Comparison of ENCODE assay signal across 8 cellular contexts in genomic region chr1:212485895-212486590, GRCh38. TPM values are rescaled to one million over a fixed set of nuclear protein-coding genes. Genes with fewer than 3 reads are reported as not detected.
DNase-seq lines count a peak whose midpoint lies in the region; ATAC-seq and TF ChIP-seq lines count a peak whose summit lies in the region.

No MANE protein-coding gene starts in this region.

- 35% methylated on average over 6 of the region's 9 CpGs for WGBS in esophagus muscularis mucosa

- no peak for TF ChIP-seq CTCF in Panc1 (IDR thresholded peaks at IDR 0.05)
- no peak for TF ChIP-seq CTCF in osteoblast (IDR thresholded peaks at IDR 0.05; ENCODE audit: extremely low read depth, low read depth, low read length)
- no peak for TF ChIP-seq CTCF in GM10248 (IDR thresholded peaks at IDR 0.05; ENCODE audit: control extremely low read depth, extremely low read depth, low read depth, missing control alignments)
- no peak for TF ChIP-seq CTCF in esophagus muscularis mucosa (IDR thresholded peaks at IDR 0.05)

- H3K4me3 ChIP-seq in Panc1 (ENCODE audit: low read depth in 2 of 2, low read length in 2 of 2): 0 out of 4 replicates have a peak overlapping the region, but pooled peaks of 1 of the 2 experiments have one; percentile 1
- no peak overlapping the region for H3K4me3 ChIP-seq in osteoblast (ENCODE audit: insufficient read depth, low read length)
- no peak overlapping the region for H3K4me3 ChIP-seq in esophagus muscularis mucosa

- H3K27ac ChIP-seq in Panc1 (ENCODE audit: low read length) (peak overlapping the region; percentile 62; the same call in 1 of the 2 replicates), epithelial cell of prostate (peak overlapping the region; percentile 65), osteoblast (ENCODE audit: low read depth, low read length) (peak overlapping the region; percentile 75), esophagus muscularis mucosa (replicated peaks in 1 of 4) (no peak overlapping the region)

- DNase-seq in Caki2 (ENCODE audit: low read depth) (peak; percentile 100), Panc1 (ENCODE audit: low read depth, low spot score) (peak; percentile 66), epithelial cell of prostate (ENCODE audit: low read depth, low spot score) (peak; percentile 94), osteoblast (ENCODE audit: insufficient read length, low spot score, missing footprints) (peak; percentile 80), activated gamma-delta T cell (lab: John Stamatoyannopoulos, UW) (no peak), GM10248 (ENCODE audit: extremely low spot score) (no peak), esophagus muscularis mucosa (ENCODE audit: extremely low spot score) (no peak)

- CTCF ChIA-PET in Panc1 (lab: Charles Lee): no interaction called here
- CTCF ChIA-PET in GM10248 (lab: Yijun Ruan, JAX): interaction anchor here (1.1 to 1.5 kb wide), 3 partner anchors 9 to 450 kb away, joined by 3 to 9 read pairs (median 9); partner anchors contain the start of genes DTL and INTS7

- intact Hi-C loops in Panc1 (cut with micrococcal nuclease; ENCODE audit: unreplicated experiment): loop anchor here (5.0 kb wide), 1 partner anchor 111 kb away; no protein-coding TSS in a partner anchor
- intact Hi-C loops in esophagus muscularis mucosa (cut with DNase I): no loop called here

- in situ Hi-C loops in Caki2 (cut with HindIII; ENCODE audit: low pct_unique_long_range_greater_than_20kb, low sequenced_read_pairs) (no loop called here), Panc1 (cut with HindIII; ENCODE audit: low pct_unique_long_range_greater_than_20kb, low sequenced_read_pairs) (no loop called here)

- BruUV-seq in Panc1 (replicated peaks; lab: Mats Ljungman, UMichigan): no TSS peak

- no peak for TF ChIP-seq EP300 in esophagus muscularis mucosa (IDR thresholded peaks at IDR 0.05)

- peaks cover 32% of the 10 kb centered on the region for H3K4me1 ChIP-seq in Panc1 (ENCODE audit: control insufficient read depth, insufficient read depth, low read length)
- peaks cover 40% of the 10 kb centered on the region for H3K4me1 ChIP-seq in osteoblast (ENCODE audit: insufficient read depth, low read length)
- H3K4me1 ChIP-seq in esophagus muscularis mucosa: peaks cover 11 to 27% (median 22%) of the 10 kb centered on the region in 4 donors

- H3K79me2 ChIP-seq in osteoblast (ENCODE audit: insufficient read depth, low read length): no peaks in the 10 kb centered on the region

- peak overlapping the region; percentile 37 for H3K4me2 ChIP-seq in osteoblast (ENCODE audit: insufficient read depth, low read length)

- H3K36me3 ChIP-seq in Panc1 (ENCODE audit: control insufficient read depth, insufficient read depth, low read length) (no peaks in the 10 kb centered on the region), osteoblast (ENCODE audit: insufficient read depth, low read length) (no peaks in the 10 kb centered on the region), esophagus muscularis mucosa (no peaks in the 10 kb centered on the region)

- no peak for TF ChIP-seq POLR2A in esophagus muscularis mucosa (IDR thresholded peaks at IDR 0.05; ENCODE audit: low read depth)

- no peaks in the 10 kb centered on the region for H3K27me3 ChIP-seq in Panc1 (ENCODE audit: control insufficient read depth, insufficient read depth, low read length)
- no peaks in the 10 kb centered on the region for H3K27me3 ChIP-seq in osteoblast (ENCODE audit: insufficient read depth, low read length)
- H3K27me3 ChIP-seq in esophagus muscularis mucosa: no peaks in the 10 kb centered on the region

- POLR2A ChIA-PET in Panc1 (lab: Charles Lee): interaction anchor here (1.0 kb wide), 1 partner anchor 122 kb away, joined by 6 read pairs; no protein-coding TSS in a partner anchor
- POLR2A ChIA-PET in GM10248 (lab: Yijun Ruan, JAX): interaction anchor here (0.6 kb wide), 1 partner anchor 122 kb away, joined by 3 read pairs; the partner anchor contains the start of gene ATF3

- ATAC-seq in HG03460 (IDR thresholded peaks at IDR 0.05; ENCODE audit: unreplicated experiment) (peak; percentile 50), Panc1 (peak; percentile 90)

- H2AFZ ChIP-seq in osteoblast (ENCODE audit: low read length): no peak overlapping the region

- H4K20me1 ChIP-seq in osteoblast (ENCODE audit: insufficient read depth, low read length): no peaks in the 10 kb centered on the region

- no peaks in the 10 kb centered on the region for H3K9me3 ChIP-seq in Panc1 (ENCODE audit: control insufficient read depth, insufficient read depth, low read depth, low read length)
- no peaks in the 10 kb centered on the region for H3K9me3 ChIP-seq in osteoblast (ENCODE audit: low read depth, low read length)
- no peaks in the 10 kb centered on the region for H3K9me3 ChIP-seq in esophagus muscularis mucosa

RNA-seq across cellular contexts. Expression of gene NENF, which starts 53.3 kb away (rescaled TPM):
- total RNA-seq in Caki2 (2014; rRNA removed; shearing (Covaris generic); ENCODE audit: low replicate concordance): 140 and 163 TPM in 2 replicates
- total RNA-seq in Panc1 (2021; ENCODE audit: unreplicated experiment) (72.4 TPM), osteoblast (33.7 and 35.4 TPM in 2 replicates), esophagus muscularis mucosa (10 to 100 TPM; 67.9 to 99.3 (median 91.7) TPM)
- 84.3 TPM for polyA plus RNA-seq in Panc1 (2012; ENCODE audit: insufficient read length)

Comparison
In these comparisons a context has a peak if more than half of its experiments do, and no peak if none do; other contexts are left out.
1. DNase-seq: peak in Caki2 (single experiment), Panc1 (single experiment), epithelial cell of prostate (single experiment) and osteoblast (single experiment); none in activated gamma-delta T cell (single experiment), GM10248 (single experiment) and esophagus muscularis mucosa (single experiment).
2. H3K27ac ChIP-seq: peak in Panc1 (single experiment), epithelial cell of prostate (single experiment) and osteoblast (single experiment); none in esophagus muscularis mucosa (0 of 4).